In the genomic region with DNA sequence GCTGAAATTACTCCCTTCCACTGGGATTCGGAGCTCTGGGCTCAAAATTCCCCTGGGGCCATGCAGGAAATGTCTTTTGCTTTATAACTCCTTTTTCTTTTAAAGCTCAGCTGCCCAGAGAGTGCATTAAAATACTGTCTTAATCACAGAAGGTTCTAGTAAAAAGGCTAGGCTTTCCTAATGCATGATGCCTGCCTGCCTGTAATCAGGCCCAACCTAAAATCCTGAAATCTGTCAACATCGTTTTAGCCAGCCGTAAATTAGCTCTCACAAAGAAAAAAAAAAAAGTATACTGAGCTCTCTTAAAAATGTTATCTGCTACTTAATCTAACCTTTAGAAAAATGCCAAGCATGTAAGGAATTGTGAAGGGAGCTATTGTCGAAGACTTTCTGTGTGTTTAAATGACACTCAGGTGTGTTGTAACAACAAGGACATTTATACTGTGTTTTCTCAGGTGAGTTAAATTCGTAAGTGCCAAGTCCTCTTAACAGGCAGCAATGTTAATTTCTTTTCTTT, we compare ENCODE assay signal across 14 cellular contexts. TPM values are rescaled to one million over a fixed set of nuclear protein-coding genes. Genes with fewer than 3 reads are reported as not detected.
DNase-seq lines count a peak whose midpoint lies in the region; ATAC-seq and TF ChIP-seq lines count a peak whose summit lies in the region.
"Had no signal": no experiment of that assay in that cellular context is flagged by ENCODE, and none has a peak within 500 bp of the region (broad histone marks: within the 10 kb centered on the region; RNA-seq: fewer than 3 reads in every experiment).

No MANE protein-coding gene starts in this region.

- TF ChIP-seq CTCF in hepatocyte (IDR thresholded peaks at IDR 0.05; ENCODE audit: poor library complexity) = no peak

- DNase-seq in hepatocyte (ENCODE audit: low spot score) (no peak), SHP77 treated with DMSO at 0.1 percent for 48 hours (lab: John Stamatoyannopoulos, UW) (no peak), NCI-H2196 (lab: John Stamatoyannopoulos, UW; ENCODE audit: unreplicated experiment) (no peak), C1 segment of cervical spinal cord (lab: John Stamatoyannopoulos, UW) (no peak), A172 (ENCODE audit: low spot score) (no peak)
- DNase-seq: activated CD4-positive, CD25-positive, alpha-beta regulatory T cell; activated effector memory CD4-positive, alpha-beta T cell treated with anti-CD3 and anti-CD28 coated beads, Interleukin-2, amount 50 U/mL, for 16 hours; DND-41; kidney glomerular epithelial cell; NCI-H1105 had no signal

- H3K36me3 ChIP-seq in ES-I3 (ENCODE audit: insufficient read depth, low read length) (no peaks in the 10 kb centered on the region), hepatocyte (replicated peaks; ENCODE audit: insufficient read depth, low read depth) (no peaks in the 10 kb centered on the region), subcutaneous abdominal adipose tissue (ENCODE audit: control insufficient read depth in 5 of 5, insufficient read depth in 5 of 5, low read length in 5 of 5) (no peaks in the 10 kb centered on the region)

- no peaks in the 10 kb centered on the region for H4K20me1 ChIP-seq in hepatocyte (ENCODE audit: insufficient read depth, poor library complexity, severe bottlenecking)

- H3K4me2 ChIP-seq in hepatocyte = peak overlapping the region; percentile 62

- H3K27ac ChIP-seq in hepatocyte (peak overlapping the region; percentile 61), subcutaneous abdominal adipose tissue (ENCODE audit: low read depth, low read length) (no peak overlapping the region)

- WGBS in hepatocyte (ENCODE audit: low lambda C conversion rate, missing lambda C conversion rate) = 18% methylated on average over 5 of the region's 5 CpGs

- no peak overlapping the region for H2AFZ ChIP-seq in hepatocyte

- peak overlapping the region; percentile 16; the same call in 1 of the 2 replicates for H3K9ac ChIP-seq in ES-I3 (ENCODE audit: low read depth, low read length)
- H3K9ac ChIP-seq in subcutaneous abdominal adipose tissue (ENCODE audit: low read length in 5 of 5) = peak overlapping the region in 2 of 5 donors; percentile 37 to 69

- H3K27me3 ChIP-seq in hepatocyte = no peaks in the 10 kb centered on the region
- H3K27me3 ChIP-seq in subcutaneous abdominal adipose tissue (ENCODE audit: control insufficient read depth in 5 of 5, insufficient read depth in 4 of 5, low read length in 5 of 5) = no peaks in the 10 kb centered on the region

- H3K9me3 ChIP-seq in ES-I3 (ENCODE audit: control insufficient read depth, insufficient read depth, low read length) (no peaks in the 10 kb centered on the region), hepatocyte (ENCODE audit: low read depth) (no peaks in the 10 kb centered on the region), subcutaneous abdominal adipose tissue (ENCODE audit: control insufficient read depth in 5 of 5, low read length in 5 of 5) (no peaks in the 10 kb centered on the region)

- peaks cover 27% of the 10 kb centered on the region for H3K4me1 ChIP-seq in ES-I3 (ENCODE audit: insufficient read depth, low read length)
- peaks cover 61% of the 10 kb centered on the region for H3K4me1 ChIP-seq in hepatocyte (ENCODE audit: insufficient read depth)
- H3K4me1 ChIP-seq in subcutaneous abdominal adipose tissue (ENCODE audit: control insufficient read depth in 5 of 5, insufficient read depth in 5 of 5, low read length in 5 of 5) = peaks cover 2 to 28% (median 27%) of the 10 kb centered on the region in 5 donors

- H3K79me2 ChIP-seq in hepatocyte = peaks cover 73% of the 10 kb centered on the region

- no peak overlapping the region for H3K4me3 ChIP-seq in hepatocyte
- H3K4me3 ChIP-seq in subcutaneous abdominal adipose tissue (ENCODE audit: low read depth in 1 of 5, low read length in 5 of 5) = peak overlapping the region; percentile 35 to 58 (median 48)

- ATAC-seq in SK-N-SH treated with all-trans-retinoic acid at 6 μM for 48 hours = peak; percentile 28
- ATAC-seq: HCT116 had no signal

- H3K9me2 ChIP-seq in hepatocyte (replicated peaks; ENCODE audit: insufficient read depth) = no peaks in the 10 kb centered on the region

TF ChIP-seq in SK-N-SH treated with all-trans-retinoic acid at 6 μM for 48 hours, 23 proteins besides CTCF, POLR2A, EP300 and RAD21:
- TF ChIP-seq, protein P1, sequence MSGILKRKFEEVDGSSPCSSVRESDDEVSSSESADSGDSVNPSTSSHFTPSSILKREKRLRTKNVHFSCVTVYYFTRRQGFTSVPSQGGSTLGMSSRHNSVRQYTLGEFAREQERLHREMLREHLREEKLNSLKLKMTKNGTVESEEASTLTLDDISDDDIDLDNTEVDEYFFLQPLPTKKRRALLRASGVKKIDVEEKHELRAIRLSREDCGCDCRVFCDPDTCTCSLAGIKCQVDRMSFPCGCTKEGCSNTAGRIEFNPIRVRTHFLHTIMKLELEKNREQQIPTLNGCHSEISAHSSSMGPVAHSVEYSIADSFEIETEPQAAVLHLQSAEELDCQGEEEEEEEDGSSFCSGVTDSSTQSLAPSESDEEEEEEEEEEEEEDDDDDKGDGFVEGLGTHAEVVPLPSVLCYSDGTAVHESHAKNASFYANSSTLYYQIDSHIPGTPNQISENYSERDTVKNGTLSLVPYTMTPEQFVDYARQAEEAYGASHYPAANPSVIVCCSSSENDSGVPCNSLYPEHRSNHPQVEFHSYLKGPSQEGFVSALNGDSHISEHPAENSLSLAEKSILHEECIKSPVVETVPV (CRISPR knock-in tag; IDR thresholded peaks at IDR 0.05) = no peak
- TF ChIP-seq ISL1 (CRISPR knock-in tag; IDR thresholded peaks at IDR 0.05) (peak; percentile 84), TCF4 (CRISPR knock-in tag; IDR thresholded peaks at IDR 0.05; ENCODE audit: borderline replicate concordance) (0 out of 2 replicates have a peak, but pooled peaks have one; percentile 16), RARB (CRISPR knock-in tag; IDR thresholded peaks at IDR 0.05) (no peak), CSDC2 (CRISPR knock-in tag; IDR thresholded peaks at IDR 0.05) (0 out of 2 replicates have a peak, but pooled peaks have one; percentile 8), ESRRG (CRISPR knock-in tag; IDR thresholded peaks at IDR 0.05) (no peak), TOX (CRISPR knock-in tag; IDR thresholded peaks at IDR 0.05; ENCODE audit: borderline replicate concordance) (no peak)
- TF ChIP-seq, protein P2, sequence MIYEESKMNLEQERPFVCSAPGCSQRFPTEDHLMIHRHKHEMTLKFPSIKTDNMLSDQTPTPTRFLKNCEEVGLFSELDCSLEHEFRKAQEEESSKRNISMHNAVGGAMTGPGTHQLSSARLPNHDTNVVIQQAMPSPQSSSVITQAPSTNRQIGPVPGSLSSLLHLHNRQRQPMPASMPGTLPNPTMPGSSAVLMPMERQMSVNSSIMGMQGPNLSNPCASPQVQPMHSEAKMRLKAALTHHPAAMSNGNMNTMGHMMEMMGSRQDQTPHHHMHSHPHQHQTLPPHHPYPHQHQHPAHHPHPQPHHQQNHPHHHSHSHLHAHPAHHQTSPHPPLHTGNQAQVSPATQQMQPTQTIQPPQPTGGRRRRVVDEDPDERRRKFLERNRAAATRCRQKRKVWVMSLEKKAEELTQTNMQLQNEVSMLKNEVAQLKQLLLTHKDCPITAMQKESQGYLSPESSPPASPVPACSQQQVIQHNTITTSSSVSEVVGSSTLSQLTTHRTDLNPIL (CRISPR knock-in tag; IDR thresholded peaks at IDR 0.05; ENCODE audit: low read depth) = no peak

RNA-seq across cellular contexts. Expression of a gene that starts 26.4 kb away (rescaled TPM):
- total RNA-seq in hepatocyte = 30.7 and 33.0 TPM in 2 replicates
- polyA plus RNA-seq in hepatocyte = 20.2 and 22.2 TPM in 2 replicates
- 0.62 and 0.71 TPM in 2 replicates for total RNA-seq in A172 (2014; rRNA removed; shearing (Covaris generic))

Comparison
In these comparisons a context has a peak if more than half of its experiments do, and no peak if none do; other contexts are left out.
1. RNA of a gene that starts 26.4 kb away (total RNA-seq): 30.7 to 33.0 TPM in hepatocyte; 0.62 to 0.71 TPM in A172; every median in the first group is over 10 times any median in the second.